ENCODE assay signal across 1 cellular context in the genomic region with DNA sequence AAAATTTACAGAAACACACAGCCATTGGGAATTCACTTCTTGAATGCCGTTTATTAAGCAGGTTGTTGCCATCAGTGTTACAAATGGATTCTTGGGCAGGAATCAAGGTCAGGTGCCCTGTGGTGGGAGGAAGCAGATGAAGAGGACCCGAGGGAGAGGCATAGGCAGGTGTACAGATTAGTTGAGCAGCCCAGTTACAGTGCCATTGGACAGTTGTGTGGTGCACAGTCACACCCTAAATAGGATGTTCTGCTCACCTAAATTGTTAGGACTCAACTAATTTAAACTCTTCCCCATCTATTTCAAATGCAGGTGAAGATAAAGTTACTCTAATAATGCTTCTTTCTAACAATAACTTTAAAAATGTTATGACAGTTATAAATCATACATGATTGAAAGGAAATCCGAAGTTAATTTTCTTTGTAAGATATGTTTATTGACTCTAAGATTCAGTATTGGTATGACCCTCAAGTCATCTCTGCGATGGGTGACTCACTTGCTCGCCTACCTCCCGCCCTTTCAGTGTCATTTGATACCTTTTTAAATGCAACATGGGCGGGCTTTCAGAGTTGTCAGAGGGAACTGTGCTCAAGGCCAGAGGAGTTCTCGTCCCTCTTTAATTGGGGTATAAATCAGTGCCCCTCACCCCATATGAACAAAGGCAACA.
TF ChIP-seq lines count a peak whose summit lies in the region.

No MANE protein-coding gene starts in this region.

TF ChIP-seq in GM23338, 12 proteins besides CTCF, POLR2A, EP300 and RAD21 (continued from another document):
- TF ChIP-seq, protein P1, sequence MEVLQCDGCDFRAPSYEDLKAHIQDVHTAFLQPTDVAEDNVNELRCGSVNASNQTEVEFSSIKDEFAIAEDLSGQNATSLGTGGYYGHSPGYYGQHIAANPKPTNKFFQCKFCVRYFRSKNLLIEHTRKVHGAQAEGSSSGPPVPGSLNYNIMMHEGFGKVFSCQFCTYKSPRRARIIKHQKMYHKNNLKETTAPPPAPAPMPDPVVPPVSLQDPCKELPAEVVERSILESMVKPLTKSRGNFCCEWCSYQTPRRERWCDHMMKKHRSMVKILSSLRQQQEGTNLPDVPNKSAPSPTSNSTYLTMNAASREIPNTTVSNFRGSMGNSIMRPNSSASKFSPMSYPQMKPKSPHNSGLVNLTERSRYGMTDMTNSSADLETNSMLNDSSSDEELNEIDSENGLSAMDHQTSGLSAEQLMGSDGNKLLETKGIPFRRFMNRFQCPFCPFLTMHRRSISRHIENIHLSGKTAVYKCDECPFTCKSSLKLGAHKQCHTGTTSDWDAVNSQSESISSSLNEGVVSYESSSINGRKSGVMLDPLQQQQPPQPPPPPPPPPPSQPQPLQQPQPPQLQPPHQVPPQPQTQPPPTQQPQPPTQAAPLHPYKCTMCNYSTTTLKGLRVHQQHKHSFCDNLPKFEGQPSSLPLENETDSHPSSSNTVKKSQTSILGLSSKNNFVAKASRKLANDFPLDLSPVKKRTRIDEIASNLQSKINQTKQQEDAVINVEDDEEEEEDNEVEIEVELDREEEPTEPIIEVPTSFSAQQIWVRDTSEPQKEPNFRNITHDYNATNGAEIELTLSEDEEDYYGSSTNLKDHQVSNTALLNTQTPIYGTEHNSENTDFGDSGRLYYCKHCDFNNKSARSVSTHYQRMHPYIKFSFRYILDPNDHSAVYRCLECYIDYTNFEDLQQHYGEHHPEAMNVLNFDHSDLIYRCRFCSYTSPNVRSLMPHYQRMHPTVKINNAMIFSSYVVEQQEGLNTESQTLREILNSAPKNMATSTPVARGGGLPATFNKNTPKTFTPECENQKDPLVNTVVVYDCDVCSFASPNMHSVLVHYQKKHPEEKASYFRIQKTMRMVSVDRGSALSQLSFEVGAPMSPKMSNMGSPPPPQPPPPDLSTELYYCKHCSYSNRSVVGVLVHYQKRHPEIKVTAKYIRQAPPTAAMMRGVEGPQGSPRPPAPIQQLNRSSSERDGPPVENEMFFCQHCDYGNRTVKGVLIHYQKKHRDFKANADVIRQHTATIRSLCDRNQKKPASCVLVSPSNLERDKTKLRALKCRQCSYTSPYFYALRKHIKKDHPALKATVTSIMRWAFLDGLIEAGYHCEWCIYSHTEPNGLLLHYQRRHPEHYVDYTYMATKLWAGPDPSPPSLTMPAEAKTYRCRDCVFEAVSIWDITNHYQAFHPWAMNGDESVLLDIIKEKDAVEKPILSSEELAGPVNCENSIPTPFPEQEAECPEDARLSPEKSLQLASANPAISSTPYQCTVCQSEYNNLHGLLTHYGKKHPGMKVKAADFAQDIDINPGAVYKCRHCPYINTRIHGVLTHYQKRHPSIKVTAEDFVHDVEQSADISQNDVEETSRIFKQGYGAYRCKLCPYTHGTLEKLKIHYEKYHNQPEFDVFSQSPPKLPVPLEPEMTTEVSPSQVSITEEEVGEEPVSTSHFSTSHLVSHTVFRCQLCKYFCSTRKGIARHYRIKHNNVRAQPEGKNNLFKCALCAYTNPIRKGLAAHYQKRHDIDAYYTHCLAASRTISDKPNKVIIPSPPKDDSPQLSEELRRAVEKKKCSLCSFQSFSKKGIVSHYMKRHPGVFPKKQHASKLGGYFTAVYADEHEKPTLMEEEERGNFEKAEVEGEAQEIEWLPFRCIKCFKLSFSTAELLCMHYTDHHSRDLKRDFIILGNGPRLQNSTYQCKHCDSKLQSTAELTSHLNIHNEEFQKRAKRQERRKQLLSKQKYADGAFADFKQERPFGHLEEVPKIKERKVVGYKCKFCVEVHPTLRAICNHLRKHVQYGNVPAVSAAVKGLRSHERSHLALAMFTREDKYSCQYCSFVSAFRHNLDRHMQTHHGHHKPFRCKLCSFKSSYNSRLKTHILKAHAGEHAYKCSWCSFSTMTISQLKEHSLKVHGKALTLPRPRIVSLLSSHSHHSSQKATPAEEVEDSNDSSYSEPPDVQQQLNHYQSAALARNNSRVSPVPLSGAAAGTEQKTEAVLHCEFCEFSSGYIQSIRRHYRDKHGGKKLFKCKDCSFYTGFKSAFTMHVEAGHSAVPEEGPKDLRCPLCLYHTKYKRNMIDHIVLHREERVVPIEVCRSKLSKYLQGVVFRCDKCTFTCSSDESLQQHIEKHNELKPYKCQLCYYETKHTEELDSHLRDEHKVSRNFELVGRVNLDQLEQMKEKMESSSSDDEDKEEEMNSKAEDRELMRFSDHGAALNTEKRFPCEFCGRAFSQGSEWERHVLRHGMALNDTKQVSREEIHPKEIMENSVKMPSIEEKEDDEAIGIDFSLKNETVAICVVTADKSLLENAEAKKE (CRISPR knock-in tag; IDR thresholded peaks at IDR 0.05) = no peak
- TF ChIP-seq NANOG (IDR thresholded peaks at IDR 0.05; ENCODE audit: borderline replicate concordance) (no peak), ZNF114 (CRISPR knock-in tag; IDR thresholded peaks at IDR 0.05) (no peak), JUNB (IDR thresholded peaks at IDR 0.05; ENCODE audit: unreplicated experiment) (no peak), CREB1 (CRISPR knock-in tag; IDR thresholded peaks at IDR 0.05; ENCODE audit: low read depth) (no peak), POLR2AphosphoS5 (IDR thresholded peaks at IDR 0.05; ENCODE audit: low read depth) (no peak), STAT1 (IDR thresholded peaks at IDR 0.05; ENCODE audit: unreplicated experiment) (no peak)
